9 cellular contexts compared by ENCODE assay signal in the genomic region with DNA sequence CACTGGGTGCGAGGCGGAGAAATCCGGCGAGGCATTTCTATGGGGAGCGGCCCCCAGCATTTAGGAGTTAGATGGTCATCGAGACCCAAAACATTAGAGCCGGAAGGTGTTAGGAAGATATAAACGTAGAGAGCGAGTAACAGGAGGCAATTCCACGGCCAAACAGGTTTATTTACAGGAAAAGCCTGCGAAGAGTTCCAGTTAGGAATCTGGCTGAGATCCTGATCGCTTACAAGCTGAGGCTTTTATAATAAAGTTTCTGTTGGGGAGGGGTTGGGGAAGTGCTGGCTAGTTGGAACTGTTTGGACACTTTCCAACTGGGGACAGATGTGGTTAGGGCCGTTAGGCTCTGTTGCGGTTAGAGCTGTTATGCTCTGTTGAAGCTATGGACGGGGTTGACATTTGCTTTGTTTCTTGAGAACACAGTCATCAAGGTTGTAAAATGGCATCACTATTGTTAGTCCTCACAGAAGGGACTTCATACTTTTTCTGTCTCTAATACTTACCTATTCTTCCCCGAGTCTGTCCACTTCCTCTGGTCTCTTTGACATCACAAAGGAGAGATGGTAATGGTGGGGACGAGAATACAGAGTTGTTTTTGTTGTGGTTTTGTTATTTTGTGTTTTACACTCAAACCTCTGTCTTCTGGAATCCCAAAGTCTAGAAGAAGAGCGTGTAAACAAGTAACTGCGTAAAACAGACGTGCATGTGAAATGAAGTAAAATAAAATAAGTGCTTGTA. TPM values are rescaled to one million over a fixed set of nuclear protein-coding genes. Genes with fewer than 3 reads are reported as not detected.
DNase-seq lines count a peak whose midpoint lies in the region; ATAC-seq lines count a peak whose summit lies in the region.
"Had no signal": no experiment of that assay in that cellular context is flagged by ENCODE, and none has a peak within 500 bp of the region (broad histone marks: within the 10 kb centered on the region; RNA-seq: fewer than 3 reads in every experiment).

No MANE protein-coding gene starts in this region.

- peak; percentile 58 for DNase-seq in NCI-H146 (lab: John Stamatoyannopoulos, UW)
- no peak for DNase-seq in NCI-H146 treated with DMSO at 0.1 percent for 48 hours (lab: John Stamatoyannopoulos, UW; ENCODE audit: unreplicated experiment)
- no peak for DNase-seq in H7
- DNase-seq in NCI-H2171 (lab: John Stamatoyannopoulos, UW) = peak; percentile 15
- DNase-seq in amniotic epithelial cell (ENCODE audit: low read depth) = peak; percentile 27
- DNase-seq in stimulated activated effector memory CD8-positive, alpha-beta T cell treated with anti-CD3 and anti-CD28 coated beads, Interleukin-12 subunit alpha, Interleukin-12 subunit beta, amount 100 ng/mL, for 72 hours (ENCODE audit: low spot score in 2 of 2) = no peak
- no peak for DNase-seq in posterior vena cava (ENCODE audit: low spot score)

- intact Hi-C loops in posterior vena cava (cut with DNase I) = no loop called here

- peak overlapping the region; percentile 53 for H3K4me3 ChIP-seq in H7 (ENCODE audit: insufficient read depth, low read depth, low read length)
- H3K4me3 ChIP-seq in iPS-15b (ENCODE audit: low read depth, low read length) = peak overlapping the region; percentile 83

- H3K4me1 Mint-ChIP-seq in stimulated activated effector memory CD8-positive, alpha-beta T cell treated with anti-CD3 and anti-CD28 coated beads, Interleukin-12 subunit alpha, Interleukin-12 subunit beta, amount 100 ng/mL, for 72 hours = peaks cover 17% of the 10 kb centered on the region

- H3K4me3 Mint-ChIP-seq in stimulated activated effector memory CD8-positive, alpha-beta T cell treated with anti-CD3 and anti-CD28 coated beads, Interleukin-12 subunit alpha, Interleukin-12 subunit beta, amount 100 ng/mL, for 72 hours = no peak overlapping the region
- H3K4me3 Mint-ChIP-seq: brain had no signal

- H3K36me3 ChIP-seq in H7 (replicated peaks; ENCODE audit: control insufficient read depth, insufficient read depth, low read length) (no peaks in the 10 kb centered on the region), iPS-15b (ENCODE audit: control insufficient read depth, insufficient read depth, low read length) (no peaks in the 10 kb centered on the region)

- H3K4me1 ChIP-seq in iPS-15b (ENCODE audit: control insufficient read depth, insufficient read depth, low read length) = peaks cover 10% of the 10 kb centered on the region

- ATAC-seq in stimulated activated effector memory CD8-positive, alpha-beta T cell treated with anti-CD3 and anti-CD28 coated beads, Interleukin-12 subunit alpha, Interleukin-12 subunit beta, amount 100 ng/mL, for 72 hours = peak; percentile 66

- H3K36me3 Mint-ChIP-seq in stimulated activated effector memory CD8-positive, alpha-beta T cell treated with anti-CD3 and anti-CD28 coated beads, Interleukin-12 subunit alpha, Interleukin-12 subunit beta, amount 100 ng/mL, for 72 hours = no peaks in the 10 kb centered on the region

- H3K27me3 ChIP-seq in H7 (ENCODE audit: control insufficient read depth, insufficient read depth, low read length) = no peaks in the 10 kb centered on the region
- no peaks in the 10 kb centered on the region for H3K27me3 ChIP-seq in iPS-15b (ENCODE audit: control insufficient read depth, insufficient read depth, low read length)

- H3K9ac ChIP-seq in iPS-15b (ENCODE audit: low read depth, low read length) = peak overlapping the region; percentile 93

- H3K9me3 Mint-ChIP-seq in stimulated activated effector memory CD8-positive, alpha-beta T cell treated with anti-CD3 and anti-CD28 coated beads, Interleukin-12 subunit alpha, Interleukin-12 subunit beta, amount 100 ng/mL, for 72 hours = peaks cover 9% of the 10 kb centered on the region

- no peak overlapping the region for H3K27ac Mint-ChIP-seq in stimulated activated effector memory CD8-positive, alpha-beta T cell treated with anti-CD3 and anti-CD28 coated beads, Interleukin-12 subunit alpha, Interleukin-12 subunit beta, amount 100 ng/mL, for 72 hours
- H3K27ac Mint-ChIP-seq: brain had no signal

- H3K9me3 ChIP-seq in iPS-15b (ENCODE audit: control insufficient read depth, insufficient read depth, low read length) = no peaks in the 10 kb centered on the region

RNA-seq across cellular contexts. Expression of gene ZSCAN31, which starts 0.5 kb away (rescaled TPM):
- total RNA-seq in H7 (2014; rRNA removed; shearing (Covaris generic)) = 5.6 and 5.8 TPM in 2 replicates
- 10 to 100 TPM; 13.1 to 14.6 TPM for total RNA-seq in posterior vena cava

RNA-seq across cellular contexts. Expression of gene ZKSCAN3, which starts 13.3 kb away (rescaled TPM):
- 6.5 and 8.1 TPM in 2 replicates for total RNA-seq in H7 (2014; rRNA removed; shearing (Covaris generic))
- 1 to 10 TPM; 4.0 to 4.5 TPM for total RNA-seq in posterior vena cava

RNA-seq across cellular contexts. Expression of gene PGBD1, which starts 55.1 kb away (rescaled TPM):
- 6.3 and 6.8 TPM in 2 replicates for total RNA-seq in H7 (2014; rRNA removed; shearing (Covaris generic))
- total RNA-seq in posterior vena cava = 1 to 10 TPM; 6.0 to 6.4 TPM

Comparison
In these comparisons a context has a peak if more than half of its experiments do, and no peak if none do; other contexts are left out.
1. DNase-seq: peak in NCI-H146 (single experiment), NCI-H2171 (single experiment) and amniotic epithelial cell (single experiment); none in NCI-H146 treated with DMSO at 0.1 percent for 48 hours (single experiment), H7 (single experiment), stimulated activated effector memory CD8-positive, alpha-beta T cell treated with anti-CD3 and anti-CD28 coated beads, Interleukin-12 subunit alpha, Interleukin-12 subunit beta, amount 100 ng/mL, for 72 hours (0 of 2) and posterior vena cava (single experiment).